In genomic region chr17:39132192-39132600, GRCh38 we compare ENCODE assay signal across 14 cellular contexts. TPM values are rescaled to one million over a fixed set of nuclear protein-coding genes. Genes with fewer than 3 reads are reported as not detected.
DNase-seq lines count a peak whose midpoint lies in the region; ATAC-seq and TF ChIP-seq lines count a peak whose summit lies in the region.
"Had no signal": no experiment of that assay in that cellular context is flagged by ENCODE, and none has a peak within 500 bp of the region (broad histone marks: within the 10 kb centered on the region; RNA-seq: fewer than 3 reads in every experiment).

No MANE protein-coding gene starts in this region.

- no peaks in the 10 kb centered on the region for H3K36me3 Mint-ChIP-seq in progenitor cell of endocrine pancreas (ENCODE audit: insufficient read depth)

- POLR2A ChIA-PET in SK-N-SH (lab: Yijun Ruan, JAX) = no interaction called here

- no peak overlapping the region for H3K4me3 ChIP-seq in SK-N-SH (ENCODE audit: low read depth in 2 of 2, low read length in 1 of 2)

- H3K9me2 ChIP-seq in SK-N-SH = no peaks in the 10 kb centered on the region

- H3K9ac ChIP-seq in SK-N-SH = no peak overlapping the region
- H3K9ac ChIP-seq: KMS-11 had no signal

- H3K4me2 ChIP-seq in SK-N-SH = no peak overlapping the region
- H3K4me2 ChIP-seq: KMS-11 had no signal

- H3K27me3 ChIP-seq in SK-N-SH (ENCODE audit: insufficient read depth) = no peaks in the 10 kb centered on the region

- TF ChIP-seq RAD21 in SK-N-SH (IDR thresholded peaks at IDR 0.05; ENCODE audit: low read length) = no peak

- no peaks in the 10 kb centered on the region for H3F3A ChIP-seq in SK-N-SH (replicated peaks; ENCODE audit: insufficient read depth)

- H3K9me3 ChIP-seq in SK-N-SH = no peaks in the 10 kb centered on the region
- H3K9me3 ChIP-seq: Caco-2 had no signal

- no peak overlapping the region for H2AFZ ChIP-seq in SK-N-SH (ENCODE audit: low read depth)

- no peak overlapping the region for H3K27ac ChIP-seq in SK-N-SH (ENCODE audit: low read depth in 2 of 2, low read length in 1 of 2)
- H3K27ac ChIP-seq: KMS-11 had no signal

- no peaks in the 10 kb centered on the region for H3K79me2 ChIP-seq in SK-N-SH (ENCODE audit: insufficient read depth)

- H3K4me1 ChIP-seq in SK-N-SH (ENCODE audit: control insufficient read depth in 1 of 2, insufficient read depth in 2 of 2, low read depth in 1 of 2, low read length in 1 of 2) = no peaks in the 10 kb centered on the region
- H3K4me1 ChIP-seq: Caco-2 had no signal

- no peak overlapping the region for H3K4me3 Mint-ChIP-seq in progenitor cell of endocrine pancreas (ENCODE audit: low read depth)
- H3K4me3 Mint-ChIP-seq: T-helper 1 cell treated with Interleukin-12 subunit alpha and Interleukin-12 subunit beta and Interleukin-4 antibody, amounts not matched to agents 30 μg/mL and 1 μg/mL, for 36 hours had no signal

- peak; percentile 83 for DNase-seq in ELR (ENCODE audit: low read depth)
- no peak for DNase-seq in SK-N-SH
- peak; percentile 96 for DNase-seq in fibroblast of peridontal ligament (ENCODE audit: extremely low read depth)
- no peak for DNase-seq in progenitor cell of endocrine pancreas (ENCODE audit: low spot score, unreplicated experiment)
- no peak for DNase-seq in GM13977 (ENCODE audit: low spot score)
- no peak for DNase-seq in NCI-H2107 (lab: John Stamatoyannopoulos, UW)
- no peak for DNase-seq in activated CD4-positive, alpha-beta T cell treated with anti-CD3 and anti-CD28 coated beads for 4 hours
- DNase-seq: amygdala, Caco-2, erythroblast, NCI-H526 treated with DMSO at 0.1 percent for 48 hours had no signal

- in situ Hi-C loops in GM13977 (cut with MboI; ENCODE audit: low pct_unique_long_range_greater_than_20kb, low sequenced_read_pairs, unreplicated experiment) = no loop called here

- ATAC-seq in HG02870 (IDR thresholded peaks at IDR 0.05; ENCODE audit: unreplicated experiment) = no peak

- H4K20me1 ChIP-seq in SK-N-SH (ENCODE audit: insufficient read depth) = no peaks in the 10 kb centered on the region

- TF ChIP-seq CTCF in SK-N-SH (IDR thresholded peaks at IDR 0.05) = no peak
- no peak for TF ChIP-seq CTCF in progenitor cell of endocrine pancreas (IDR thresholded peaks at IDR 0.05; ENCODE audit: unreplicated experiment)
- no peak for TF ChIP-seq CTCF in GM13977 (IDR thresholded peaks at IDR 0.05; ENCODE audit: extremely low read depth, insufficient read depth, missing control alignments)

- 86% methylated on average over 7 of the region's 7 CpGs for WGBS in SK-N-SH (ENCODE audit: low lambda C conversion rate)

- no peaks in the 10 kb centered on the region for H3K9me3 Mint-ChIP-seq in progenitor cell of endocrine pancreas (ENCODE audit: low read depth)
- H3K9me3 Mint-ChIP-seq: T-helper 1 cell treated with Interleukin-12 subunit alpha and Interleukin-12 subunit beta and Interleukin-4 antibody, amounts not matched to agents 30 μg/mL and 1 μg/mL, for 36 hours had no signal

- CTCF ChIA-PET in SK-N-SH (lab: Yijun Ruan, JAX) = interaction anchor here (0.6 kb wide), 1 partner anchor 13 kb away, joined by 3 read pairs; no protein-coding TSS in a partner anchor

- H3K27ac Mint-ChIP-seq in progenitor cell of endocrine pancreas = peak overlapping the region; percentile 1
- H3K27ac Mint-ChIP-seq: T-helper 1 cell treated with Interleukin-12 subunit alpha and Interleukin-12 subunit beta and Interleukin-4 antibody, amounts not matched to agents 30 μg/mL and 1 μg/mL, for 36 hours had no signal

- H3K36me3 ChIP-seq in SK-N-SH (replicated peaks in 1 of 2; ENCODE audit: control insufficient read depth in 1 of 2, insufficient read depth in 2 of 2, low read length in 1 of 2) = no peaks in the 10 kb centered on the region

- peaks cover 7% of the 10 kb centered on the region for H3K27me3 Mint-ChIP-seq in progenitor cell of endocrine pancreas

- TF ChIP-seq EP300 in SK-N-SH (IDR thresholded peaks at IDR 0.05; ENCODE audit: borderline replicate concordance in 1 of 2, low read depth in 1 of 2, low read length in 1 of 2) = no peak

- H3K4me1 Mint-ChIP-seq in progenitor cell of endocrine pancreas (ENCODE audit: low read depth) = no peaks in the 10 kb centered on the region

TF ChIP-seq in SK-N-SH, 30 proteins besides CTCF, POLR2A, EP300 and RAD21:
- TF ChIP-seq USF2 (IDR thresholded peaks at IDR 0.05; ENCODE audit: borderline replicate concordance, low read depth, low read length) (no peak), NRF1 (IDR thresholded peaks at IDR 0.05; ENCODE audit: low read depth, low read length) (no peak), FOSL2 (IDR thresholded peaks at IDR 0.05; ENCODE audit: borderline replicate concordance, low read depth) (0 out of 2 replicates have a peak, but pooled peaks have one; percentile 15), GATA2 (CRISPR knock-in tag; IDR thresholded peaks at IDR 0.05) (no peak)

RNA-seq across cellular contexts. Expression of gene PLXDC1, which starts 19.2 kb away (rescaled TPM):
- polyA plus RNA-seq in SK-N-SH (2012; rRNA removed) = 1.5 and 2.4 TPM in 2 replicates
- polyA plus RNA-seq in SK-N-SH (2012; cell fraction: cytosol; rRNA removed) = 0.46 and 0.90 TPM in 2 replicates
- 5.0 and 9.6 TPM in 2 replicates for polyA plus RNA-seq in SK-N-SH (2012; cell fraction: nucleus; rRNA removed)
- total RNA-seq in progenitor cell of endocrine pancreas = 2.3 and 3.7 TPM in 2 replicates

RNA-seq across cellular contexts. Expression of gene ARL5C, which starts 33.8 kb away (rescaled TPM):
- not detected in 2 replicates for polyA plus RNA-seq in SK-N-SH (2012; rRNA removed)
- not detected in 2 replicates for polyA plus RNA-seq in SK-N-SH (2012; cell fraction: cytosol; rRNA removed)
- polyA plus RNA-seq in SK-N-SH (2012; cell fraction: nucleus; rRNA removed) = 0.05 TPM in 1 of 2 replicates, not detected in the other
- total RNA-seq in progenitor cell of endocrine pancreas = not detected in 2 replicates
- total RNA-seq: Caco-2 had no signal

Comparison
In these comparisons a context has a peak if more than half of its experiments do, and no peak if none do; other contexts are left out.
1. DNase-seq: peak in ELR (single experiment) and fibroblast of peridontal ligament (single experiment); none in SK-N-SH (single experiment), progenitor cell of endocrine pancreas (single experiment), GM13977 (single experiment), NCI-H2107 (single experiment) and activated CD4-positive, alpha-beta T cell treated with anti-CD3 and anti-CD28 coated beads for 4 hours (0 of 2).